Comparison of ENCODE assay signal across 12 cellular contexts in the genomic region with DNA sequence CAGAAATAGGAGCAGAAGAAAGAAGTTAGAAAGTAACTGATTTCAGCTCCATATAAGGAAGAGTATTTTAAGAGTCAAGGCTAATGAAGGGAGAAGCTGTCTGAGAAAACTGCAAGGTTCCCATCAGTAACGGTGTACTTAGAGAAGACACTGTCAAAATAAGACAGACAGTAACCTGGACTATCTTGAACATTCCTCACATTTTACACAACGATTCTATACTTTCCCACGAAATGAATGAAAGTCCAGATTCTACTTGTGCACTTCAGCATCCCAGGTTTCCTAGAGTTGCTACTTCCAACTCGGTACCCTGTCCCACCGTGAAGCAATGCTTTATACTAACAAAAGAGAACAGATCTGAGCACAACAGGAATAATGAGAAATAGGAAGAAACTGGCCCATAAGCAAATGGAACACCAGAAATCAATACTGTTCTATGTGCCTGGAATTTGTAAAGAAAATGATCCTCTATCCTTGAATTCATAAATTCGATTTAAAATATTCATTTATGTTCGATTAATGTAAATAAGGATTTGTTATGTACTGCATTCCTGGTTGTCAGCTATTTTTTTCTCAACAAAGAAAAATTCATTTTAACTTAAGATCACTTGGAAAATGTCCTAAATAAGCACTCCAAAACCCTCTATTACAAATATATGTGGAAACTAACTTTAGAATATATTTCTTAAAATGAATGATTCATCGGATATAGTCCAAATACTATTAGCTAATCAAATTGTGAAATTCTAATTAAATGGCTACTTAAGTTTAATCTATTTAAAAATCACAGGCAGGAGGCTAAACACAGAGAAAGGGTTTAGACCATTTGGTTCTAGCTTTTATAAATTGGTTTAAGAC. TPM values are rescaled to one million over a fixed set of nuclear protein-coding genes. Genes with fewer than 3 reads are reported as not detected.
DNase-seq lines count a peak whose midpoint lies in the region; ATAC-seq and TF ChIP-seq lines count a peak whose summit lies in the region.
"Had no signal": no experiment of that assay in that cellular context is flagged by ENCODE, and none has a peak within 500 bp of the region (broad histone marks: within the 10 kb centered on the region; RNA-seq: fewer than 3 reads in every experiment).

No MANE protein-coding gene starts in this region.

- peaks cover 13% of the 10 kb centered on the region for H3K23me2 ChIP-seq in H9 (ENCODE audit: insufficient read length, low read depth, low read length, poor library complexity, severe bottlenecking)

- no peak overlapping the region for H3K14ac ChIP-seq in H9 (ENCODE audit: insufficient read depth, low read length)

- H3K9me3 ChIP-seq in muscle layer of colon (ENCODE audit: low read length) (no peaks in the 10 kb centered on the region), tibial nerve (no peaks in the 10 kb centered on the region), H9 (ENCODE audit: control insufficient read depth, low read depth, low read length) (no peaks in the 10 kb centered on the region)

- H3K4me3 Mint-ChIP-seq in activated naive CD8-positive, alpha-beta T cell = peak overlapping the region; percentile 80
- H3K4me3 Mint-ChIP-seq in activated naive CD8-positive, alpha-beta T cell treated with anti-CD3 and anti-CD28 coated beads, Interleukin-2, amount 50 U/mL, for 24 hours = no peak overlapping the region
- H3K4me3 Mint-ChIP-seq in chondrocyte (ENCODE audit: unreplicated experiment) = peak overlapping the region; percentile 93
- peak overlapping the region in 1 of 2 experiments; percentile 50; a peak in 3 of 5 replicates for H3K4me3 Mint-ChIP-seq in H9

- H2BK15ac ChIP-seq in H9 (ENCODE audit: low read depth, low read length) = no peak overlapping the region

- H3K4me1 ChIP-seq in muscle layer of colon (ENCODE audit: insufficient read depth, low read length) (peaks cover 18% of the 10 kb centered on the region), tibial nerve (peaks cover 0 to 51% (median 7%) of the 10 kb centered on the region in 4 donors), H9 (ENCODE audit: insufficient read depth, low read length) (peaks cover 4% of the 10 kb centered on the region; the same call in 1 of the 2 replicates)

- H2AK5ac ChIP-seq in H9 (ENCODE audit: insufficient read length, low read length) = no peak overlapping the region

- H2AFZ ChIP-seq in H9 (ENCODE audit: low read length) = no peak overlapping the region

- no peak overlapping the region for H4K8ac ChIP-seq in H9 (replicated peaks; ENCODE audit: insufficient read length, low read depth, low read length)

- no peak overlapping the region for H2BK120ac ChIP-seq in H9 (ENCODE audit: low read depth, low read length, poor library complexity, severe bottlenecking)

- peaks cover 4% of the 10 kb centered on the region for H3K4me1 Mint-ChIP-seq in activated naive CD8-positive, alpha-beta T cell (ENCODE audit: low read depth)
- peaks cover 6% of the 10 kb centered on the region for H3K4me1 Mint-ChIP-seq in activated naive CD8-positive, alpha-beta T cell treated with anti-CD3 and anti-CD28 coated beads, Interleukin-2, amount 50 U/mL, for 24 hours
- H3K4me1 Mint-ChIP-seq in chondrocyte (ENCODE audit: low read depth) = peaks cover 22% of the 10 kb centered on the region
- H3K4me1 Mint-ChIP-seq in H9 = peaks cover 8 to 11% of the 10 kb centered on the region in 2 experiments

- H3K9ac ChIP-seq in muscle layer of colon (ENCODE audit: low read length) = peak overlapping the region; percentile 72
- H3K9ac ChIP-seq in H9 (ENCODE audit: extremely low read depth, insufficient read length, low read length) = no peak overlapping the region

- TF ChIP-seq CTCF in chondrocyte (IDR thresholded peaks at IDR 0.05) = no peak
- TF ChIP-seq CTCF in tibial nerve (IDR thresholded peaks at IDR 0.05) = no peak
- no peak for TF ChIP-seq CTCF in H9 (conservative IDR thresholded peaks at IDR 0.05)

- H3K18ac ChIP-seq in H9 (ENCODE audit: insufficient read length, low read depth, low read length) = no peak overlapping the region

- no peak for TF ChIP-seq EP300 in tibial nerve (IDR thresholded peaks at IDR 0.05)

- H3K4me2 ChIP-seq in H9 (ENCODE audit: insufficient read depth, insufficient read length, low read length) = no peak overlapping the region

- 47 to 50% methylated on average over 8 of the region's 8 CpGs for WGBS in tibial nerve, 2 donors
- WGBS in H9 (ENCODE audit: extremely low coverage, insufficient read length, low lambda C conversion rate) = no CpG with 5 or more reads among the region's 8 CpGs

- no peaks in the 10 kb centered on the region for H4K20me1 ChIP-seq in H9 (ENCODE audit: control insufficient read depth, insufficient read depth, insufficient read length)

- H3K4me3 ChIP-seq in muscle layer of colon (ENCODE audit: low read depth in 1 of 2, low read length in 2 of 2) (peak overlapping the region; percentile 61 to 69), tibial nerve (peak overlapping the region in 3 of 4 donors; percentile 53 to 78 (median 64))

- TF ChIP-seq POLR2A in tibial nerve (IDR thresholded peaks at IDR 0.05) = no peak

- no peak overlapping the region for H3K4ac ChIP-seq in H9 (ENCODE audit: low read depth, low read length)

- no peaks in the 10 kb centered on the region for H3K9me3 Mint-ChIP-seq in activated naive CD8-positive, alpha-beta T cell (ENCODE audit: low read depth)
- no peaks in the 10 kb centered on the region for H3K9me3 Mint-ChIP-seq in activated naive CD8-positive, alpha-beta T cell treated with anti-CD3 and anti-CD28 coated beads, Interleukin-2, amount 50 U/mL, for 24 hours
- H3K9me3 Mint-ChIP-seq in chondrocyte (ENCODE audit: low read depth) (no peaks in the 10 kb centered on the region), H9 (no peaks in the 10 kb centered on the region)
- H3K9me3 Mint-ChIP-seq: IgD-negative memory B cell had no signal

- H2BK20ac ChIP-seq in H9 (ENCODE audit: low read depth, low read length, poor library complexity, severe bottlenecking) = no peak overlapping the region

- no peak overlapping the region for H3K27ac Mint-ChIP-seq in activated naive CD8-positive, alpha-beta T cell
- H3K27ac Mint-ChIP-seq in activated naive CD8-positive, alpha-beta T cell treated with anti-CD3 and anti-CD28 coated beads, Interleukin-2, amount 50 U/mL, for 24 hours = no peak overlapping the region
- H3K27ac Mint-ChIP-seq in chondrocyte (ENCODE audit: unreplicated experiment) (peak overlapping the region; percentile 42), H9 (no peak overlapping the region; a peak in 1 of 7 replicates)
- H3K27ac Mint-ChIP-seq: IgD-negative memory B cell had no signal

- no peak overlapping the region for H4K5ac ChIP-seq in H9 (ENCODE audit: insufficient read length, low read depth, low read length)

- H3K36me3 Mint-ChIP-seq in activated naive CD8-positive, alpha-beta T cell = no peaks in the 10 kb centered on the region
- H3K36me3 Mint-ChIP-seq in activated naive CD8-positive, alpha-beta T cell treated with anti-CD3 and anti-CD28 coated beads, Interleukin-2, amount 50 U/mL, for 24 hours (ENCODE audit: low read depth) = no peaks in the 10 kb centered on the region
- H3K36me3 Mint-ChIP-seq in chondrocyte (ENCODE audit: low read depth) = no peaks in the 10 kb centered on the region
- no peaks in the 10 kb centered on the region for H3K36me3 Mint-ChIP-seq in H9 (ENCODE audit: insufficient read depth in 1 of 3, low read depth in 3 of 3)
- H3K36me3 Mint-ChIP-seq: IgD-negative memory B cell had no signal

- no peaks in the 10 kb centered on the region for H3K79me2 ChIP-seq in H9 (ENCODE audit: insufficient read depth, low read length)

- peak overlapping the region; percentile 80 for H3K27ac ChIP-seq in muscle layer of colon (ENCODE audit: low read depth, low read length)
- peak overlapping the region in 3 of 4 donors; percentile 84 to 97 (median 86) for H3K27ac ChIP-seq in tibial nerve
- H3K27ac ChIP-seq in H9 (ENCODE audit: insufficient read length, low read depth, low read length) = no peak overlapping the region
- H3K27ac ChIP-seq: brain microvascular endothelial cell had no signal

- no peak for ATAC-seq in activated naive CD8-positive, alpha-beta T cell treated with anti-CD3 and anti-CD28 coated beads, Interleukin-2, amount 50 U/mL, for 24 hours

- no peaks in the 10 kb centered on the region for H3K27me3 ChIP-seq in muscle layer of colon (ENCODE audit: control insufficient read depth in 1 of 2, insufficient read depth in 2 of 2, low read length in 2 of 2)
- no peaks in the 10 kb centered on the region for H3K27me3 ChIP-seq in tibial nerve
- H3K27me3 ChIP-seq in H9 (ENCODE audit: insufficient read depth, low read length) = peaks cover 7% of the 10 kb centered on the region; the same call in 1 of the 2 replicates

- H4K91ac ChIP-seq in H9 (ENCODE audit: insufficient read length, low read depth, low read length) = no peak overlapping the region

- peaks cover 19% of the 10 kb centered on the region for H3K27me3 Mint-ChIP-seq in activated naive CD8-positive, alpha-beta T cell
- peaks cover 30% of the 10 kb centered on the region for H3K27me3 Mint-ChIP-seq in activated naive CD8-positive, alpha-beta T cell treated with anti-CD3 and anti-CD28 coated beads, Interleukin-2, amount 50 U/mL, for 24 hours
- H3K27me3 Mint-ChIP-seq in chondrocyte (ENCODE audit: low read depth) (no peaks in the 10 kb centered on the region), H9 (ENCODE audit: low read depth) (peaks cover 33% of the 10 kb centered on the region)

- no peak overlapping the region for H3K56ac ChIP-seq in H9 (ENCODE audit: insufficient read length, low read depth, low read length)

- no peak overlapping the region for H3T11ph ChIP-seq in H9 (ENCODE audit: low read length)

- H3K36me3 ChIP-seq in muscle layer of colon (ENCODE audit: insufficient read depth, low read length) (no peaks in the 10 kb centered on the region), tibial nerve (no peaks in the 10 kb centered on the region)
- H3K36me3 ChIP-seq: brain microvascular endothelial cell had no signal

- no peak overlapping the region for H2BK5ac ChIP-seq in H9 (ENCODE audit: insufficient read length, low read length)

- no peaks in the 10 kb centered on the region for H3K79me1 ChIP-seq in H9 (ENCODE audit: insufficient read depth, low read depth, low read length, poor library complexity, severe bottlenecking)

- no peak overlapping the region for H2BK12ac ChIP-seq in H9 (ENCODE audit: insufficient read length, low read depth, low read length)

- DNase-seq in activated naive CD8-positive, alpha-beta T cell treated with anti-CD3 and anti-CD28 coated beads, Interleukin-2, amount 50 U/mL, for 24 hours = no peak
- no peak for DNase-seq in chondrocyte (ENCODE audit: low spot score)
- no peak for DNase-seq in tibial nerve (ENCODE audit: low spot score in 2 of 2)
- DNase-seq in SIG-M5 treated with dmso at 0.1 percent for 504 hours (lab: John Stamatoyannopoulos, UW; ENCODE audit: unreplicated experiment) = no peak
- DNase-seq in H9 = no peak
- DNase-seq in D341Med (ENCODE audit: low spot score) = no peak
- DNase-seq: NCI-H2107, PC-3 had no signal

- no peak overlapping the region for H3K23ac ChIP-seq in H9 (ENCODE audit: insufficient read length, low read depth, low read length)

RNA-seq across cellular contexts. Expression of a gene that starts 1.5 kb away (rescaled TPM):
- total RNA-seq in chondrocyte (10.2 to 27.7 TPM (median 25.6 TPM) in 3 replicates), tibial nerve (10 to 100 TPM in 2 of 4 donors, 1 to 10 TPM in 2; 7.8 to 13.8 (median 9.8) TPM), H9 (2021) (0.52 and 0.66 TPM in 2 replicates)
- total RNA-seq: PC-3 had no signal
